ENCODE assay signal across 12 cellular contexts in the genomic region with DNA sequence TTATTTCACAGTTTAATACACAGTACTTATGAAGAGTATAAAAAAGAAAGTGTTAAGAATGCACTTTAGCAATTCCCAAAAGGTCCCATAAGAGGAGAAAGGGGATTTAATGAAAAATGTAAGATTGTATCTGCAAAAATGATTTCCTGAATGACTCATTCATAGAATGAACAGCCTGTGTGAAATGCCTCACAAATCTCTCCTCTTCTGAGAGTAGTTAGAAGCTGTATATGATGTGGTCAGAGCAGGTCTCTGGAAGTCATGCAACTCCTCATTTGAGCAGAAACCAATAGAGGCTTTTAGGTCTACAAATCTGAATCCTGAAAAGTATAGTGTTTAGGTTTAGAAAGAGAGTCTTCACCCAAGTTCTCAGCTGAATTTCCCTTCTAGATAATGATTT.
DNase-seq lines count a peak whose midpoint lies in the region; ATAC-seq lines count a peak whose summit lies in the region.
"Had no signal": no experiment of that assay in that cellular context is flagged by ENCODE, and none has a peak within 500 bp of the region (broad histone marks: within the 10 kb centered on the region; RNA-seq: fewer than 3 reads in every experiment).

No MANE protein-coding gene starts in this region.

- no peak overlapping the region for H4K8ac ChIP-seq in mesenchymal stem cell (ENCODE audit: low read length)

- H2AFZ ChIP-seq in mesenchymal stem cell (ENCODE audit: low read depth, low read length), result no peak overlapping the region

- H3K9ac ChIP-seq in mesenchymal stem cell (ENCODE audit: low read length), result no peak overlapping the region

- H3K14ac ChIP-seq in mesenchymal stem cell (ENCODE audit: low read length in 2 of 2), result no peak overlapping the region

- ATAC-seq in GM18870 (IDR thresholded peaks at IDR 0.05; ENCODE audit: unreplicated experiment) (peak; percentile 78), HG03064 (IDR thresholded peaks at IDR 0.05; ENCODE audit: low read depth, unreplicated experiment) (peak; percentile 64)
- ATAC-seq: psoas muscle had no signal

- no peak overlapping the region for H3K4me3 ChIP-seq in mesenchymal stem cell (ENCODE audit: insufficient read depth in 1 of 2, low read depth in 1 of 2, low read length in 2 of 2)
- H3K4me3 ChIP-seq: left ventricle myocardium inferior, psoas muscle had no signal

- no peak overlapping the region for H4K91ac ChIP-seq in mesenchymal stem cell (ENCODE audit: low read length)

- H2BK15ac ChIP-seq in mesenchymal stem cell (ENCODE audit: low read depth, poor library complexity, severe bottlenecking), result no peak overlapping the region

- DNase-seq in NOMO-1 treated with dmso at 0.1 percent for 144 hours (lab: John Stamatoyannopoulos, UW; ENCODE audit: unreplicated experiment) (peak; percentile 25), mesenchymal stem cell (peak; percentile 66), cortex of kidney (lab: John Stamatoyannopoulos, UW) (no peak), substantia nigra (lab: John Stamatoyannopoulos, UW) (no peak)
- no peak for DNase-seq in activated CD4-positive, CD25-positive, alpha-beta regulatory T cell treated with anti-CD3 and anti-CD28 coated beads, Interleukin-2, amount 50 U/mL, for 72 hours
- DNase-seq: activated CD4-positive, alpha-beta T cell treated with anti-CD3 and anti-CD28 coated beads for 1 hour; activated naive CD4-positive, alpha-beta T cell treated with anti-CD3 and anti-CD28 coated beads, Interleukin-2, amount 10 ng/mL, durations not matched to agents 7 days and 5 days; DMS79 treated with DMSO at 0.1 percent for 48 hours; left ventricle myocardium inferior; psoas muscle had no signal

- H3K27ac ChIP-seq in mesenchymal stem cell (ENCODE audit: low read length, poor library complexity, severe bottlenecking), result no peak overlapping the region
- H3K27ac ChIP-seq in substantia nigra (ENCODE audit: low read depth, low read length, poor library complexity, severe bottlenecking), result no peak overlapping the region
- H3K27ac ChIP-seq: left ventricle myocardium inferior, psoas muscle had no signal

- H2BK120ac ChIP-seq in mesenchymal stem cell (ENCODE audit: low read depth, low read length), result no peak overlapping the region

- no peak overlapping the region for H3K4me2 ChIP-seq in mesenchymal stem cell (ENCODE audit: low read length, poor library complexity, severe bottlenecking)

- no peak overlapping the region for H3K4ac ChIP-seq in mesenchymal stem cell (ENCODE audit: low read depth in 1 of 2, low read length in 2 of 2)

- H3K27me3 ChIP-seq in mesenchymal stem cell (ENCODE audit: control insufficient read depth in 1 of 2, insufficient read depth in 1 of 2, low read length in 2 of 2), result no peaks in the 10 kb centered on the region

- H2AK5ac ChIP-seq in mesenchymal stem cell (ENCODE audit: low read length, severe bottlenecking), result no peak overlapping the region

- H3K36me3 ChIP-seq in mesenchymal stem cell (ENCODE audit: control insufficient read depth in 1 of 2, insufficient read depth in 2 of 2, low read depth in 1 of 2, low read length in 2 of 2), result no peaks in the 10 kb centered on the region
- H3K36me3 ChIP-seq: left ventricle myocardium inferior had no signal

- no peaks in the 10 kb centered on the region for H3K4me1 ChIP-seq in mesenchymal stem cell (ENCODE audit: control insufficient read depth, insufficient read depth, low read depth, low read length)
- H3K4me1 ChIP-seq: left ventricle myocardium inferior, psoas muscle had no signal

- H3K79me1 ChIP-seq in mesenchymal stem cell (replicated peaks; ENCODE audit: low read length, poor library complexity, severe bottlenecking), result no peaks in the 10 kb centered on the region

- no peak overlapping the region for H3K23ac ChIP-seq in mesenchymal stem cell (ENCODE audit: low read length in 2 of 2)

- H2BK12ac ChIP-seq in mesenchymal stem cell (ENCODE audit: low read length in 2 of 2), result no peak overlapping the region

- H3K9me3 ChIP-seq in mesenchymal stem cell (ENCODE audit: control insufficient read depth, low read length), result no peaks in the 10 kb centered on the region
- H3K9me3 ChIP-seq: left ventricle myocardium inferior, psoas muscle had no signal

- H3K18ac ChIP-seq in mesenchymal stem cell (ENCODE audit: low read depth in 1 of 2, low read length in 2 of 2), result no peak overlapping the region

- no peak overlapping the region for H2BK5ac ChIP-seq in mesenchymal stem cell (ENCODE audit: low read depth, low read length, poor library complexity, severe bottlenecking)

Comparison
In these comparisons a context has a peak if more than half of its experiments do, and no peak if none do; other contexts are left out.
1. DNase-seq: peak in NOMO-1 treated with dmso at 0.1 percent for 144 hours (single experiment) and mesenchymal stem cell (single experiment); none in cortex of kidney (single experiment), substantia nigra (0 of 49) and activated CD4-positive, CD25-positive, alpha-beta regulatory T cell treated with anti-CD3 and anti-CD28 coated beads, Interleukin-2, amount 50 U/mL, for 72 hours (single experiment).